1 cellular context compared by ENCODE assay signal in the genomic region with DNA sequence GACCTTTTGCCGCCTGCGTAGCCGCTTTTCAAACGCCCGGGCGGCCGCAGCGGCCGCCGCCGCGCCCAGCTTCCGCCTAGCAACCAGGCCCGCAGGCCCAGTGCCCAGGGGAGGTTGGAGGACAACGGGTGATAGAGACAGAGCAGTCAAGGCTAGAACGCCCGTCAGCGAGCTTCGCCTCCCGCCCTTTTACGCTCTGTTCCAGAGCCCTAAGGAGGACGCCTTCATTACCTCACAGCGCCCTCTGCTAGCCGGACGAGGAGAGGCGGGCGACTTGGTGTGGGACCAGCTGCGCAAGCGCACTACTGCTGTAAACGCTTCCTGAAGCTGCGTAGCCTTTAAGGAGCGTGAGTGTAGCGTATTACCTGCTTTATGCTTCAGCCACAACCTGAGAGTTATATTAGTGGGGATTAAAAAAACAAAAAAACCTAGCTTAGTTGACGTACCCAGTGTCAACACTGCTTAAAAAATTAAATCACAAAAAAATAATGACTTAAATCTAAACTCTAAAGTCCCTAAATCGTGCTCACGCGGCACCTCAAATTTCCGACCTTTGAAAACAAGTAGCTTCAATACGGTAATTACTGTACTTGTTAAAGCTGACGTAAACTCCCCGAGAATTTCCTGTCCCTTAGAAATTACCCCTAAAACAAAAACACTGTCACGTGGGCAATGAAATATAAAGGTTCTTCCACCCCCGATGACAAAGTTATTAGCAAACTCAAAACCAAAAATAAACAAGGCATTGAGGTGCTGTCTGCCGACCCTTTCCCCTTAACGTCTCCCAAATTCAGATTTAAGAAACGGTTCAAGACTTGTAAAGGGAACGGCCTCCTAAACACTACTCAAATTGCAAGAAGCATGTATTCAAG.
A peak's percentile ranks its signal among the peaks of the same experiment; 100 is the strongest.
TF ChIP-seq lines count a peak whose summit lies in the region.

Gene CEP120 (minus strand): TSS at position 126 of the 872 bp plus-strand sequence. CDS start 405 bp downstream, outside the sequence.

TF ChIP-seq in HEK293, 187 proteins besides CTCF, POLR2A, EP300 and RAD21 (continued from another document and continues in another):
- TF ChIP-seq PRDM4 (tag by site-specific recombination; IDR thresholded peaks at IDR 0.05): 0 out of 2 replicates have a peak, but pooled peaks have one; percentile 42
- 0 out of 2 replicates have a peak, but pooled peaks have one; percentile 31 for TF ChIP-seq FEZF1 (tag by site-specific recombination; IDR thresholded peaks at IDR 0.05)
- TF ChIP-seq, protein P1, sequence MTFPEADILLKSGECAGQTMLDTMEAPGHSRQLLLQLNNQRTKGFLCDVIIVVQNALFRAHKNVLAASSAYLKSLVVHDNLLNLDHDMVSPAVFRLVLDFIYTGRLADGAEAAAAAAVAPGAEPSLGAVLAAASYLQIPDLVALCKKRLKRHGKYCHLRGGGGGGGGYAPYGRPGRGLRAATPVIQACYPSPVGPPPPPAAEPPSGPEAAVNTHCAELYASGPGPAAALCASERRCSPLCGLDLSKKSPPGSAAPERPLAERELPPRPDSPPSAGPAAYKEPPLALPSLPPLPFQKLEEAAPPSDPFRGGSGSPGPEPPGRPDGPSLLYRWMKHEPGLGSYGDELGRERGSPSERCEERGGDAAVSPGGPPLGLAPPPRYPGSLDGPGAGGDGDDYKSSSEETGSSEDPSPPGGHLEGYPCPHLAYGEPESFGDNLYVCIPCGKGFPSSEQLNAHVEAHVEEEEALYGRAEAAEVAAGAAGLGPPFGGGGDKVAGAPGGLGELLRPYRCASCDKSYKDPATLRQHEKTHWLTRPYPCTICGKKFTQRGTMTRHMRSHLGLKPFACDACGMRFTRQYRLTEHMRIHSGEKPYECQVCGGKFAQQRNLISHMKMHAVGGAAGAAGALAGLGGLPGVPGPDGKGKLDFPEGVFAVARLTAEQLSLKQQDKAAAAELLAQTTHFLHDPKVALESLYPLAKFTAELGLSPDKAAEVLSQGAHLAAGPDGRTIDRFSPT (tag by site-specific recombination; IDR thresholded peaks at IDR 0.05): no peak
- no peak; the same call in 1 of the 2 replicates for TF ChIP-seq GFI1B (tag by site-specific recombination; IDR thresholded peaks at IDR 0.05)
- TF ChIP-seq MYNN (tag by site-specific recombination; IDR thresholded peaks at IDR 0.05; ENCODE audit: borderline replicate concordance): no peak
- no peak for TF ChIP-seq ZNF155 (tag by site-specific recombination; IDR thresholded peaks at IDR 0.05)
- TF ChIP-seq PRDM10 (tag by site-specific recombination; IDR thresholded peaks at IDR 0.05): peak; percentile 70
- no peak for TF ChIP-seq ZNF707 (tag by site-specific recombination; IDR thresholded peaks at IDR 0.05)
- TF ChIP-seq ZNF701 (tag by site-specific recombination; IDR thresholded peaks at IDR 0.05): no peak
- TF ChIP-seq ZNF433 (tag by site-specific recombination; IDR thresholded peaks at IDR 0.05; ENCODE audit: low read depth): no peak
- peak; percentile 87 for TF ChIP-seq ZNF600 (tag by site-specific recombination; IDR thresholded peaks at IDR 0.05)
- TF ChIP-seq INSM2 (tag by site-specific recombination; IDR thresholded peaks at IDR 0.05): no peak; the same call in 1 of the 2 replicates
- peak; percentile 11; the same call in 1 of the 2 replicates for TF ChIP-seq OVOL3 (tag by site-specific recombination; IDR thresholded peaks at IDR 0.05)
- peak; percentile 41; the same call in 1 of the 2 replicates for TF ChIP-seq ZNF2 (tag by site-specific recombination; IDR thresholded peaks at IDR 0.05)
- peak; percentile 57 for TF ChIP-seq ZBTB17 (tag by site-specific recombination; IDR thresholded peaks at IDR 0.05)
- no peak for TF ChIP-seq ZNF529 (tag by site-specific recombination; IDR thresholded peaks at IDR 0.05; ENCODE audit: insufficient replicate concordance)
- TF ChIP-seq ZNF391 (tag by site-specific recombination; IDR thresholded peaks at IDR 0.05; ENCODE audit: borderline replicate concordance, low read depth): no peak; the same call in 1 of the 2 replicates
- no peak for TF ChIP-seq ZNF354C (tag by site-specific recombination; IDR thresholded peaks at IDR 0.05; ENCODE audit: borderline replicate concordance, low read depth)
- TF ChIP-seq OSR2 (tag by site-specific recombination; IDR thresholded peaks at IDR 0.05): peak; percentile 76
- TF ChIP-seq ZBTB7A (tag by site-specific recombination; IDR thresholded peaks at IDR 0.05; ENCODE audit: low read depth): no peak
- 0 out of 2 replicates have a peak, but pooled peaks have one; percentile 60 for TF ChIP-seq HOXD13 (CRISPR knock-in tag; IDR thresholded peaks at IDR 0.05; ENCODE audit: borderline replicate concordance)
- TF ChIP-seq ZBTB8A (tag by site-specific recombination; IDR thresholded peaks at IDR 0.05): peak; percentile 100
- TF ChIP-seq ZNF223 (tag by site-specific recombination; IDR thresholded peaks at IDR 0.05): no peak
- no peak for TF ChIP-seq ZNF596 (tag by site-specific recombination; IDR thresholded peaks at IDR 0.05)
- TF ChIP-seq ZNF202 (tag by site-specific recombination; IDR thresholded peaks at IDR 0.05; ENCODE audit: borderline replicate concordance): no peak
- TF ChIP-seq ZNF837 (tag by site-specific recombination; IDR thresholded peaks at IDR 0.05): no peak
- no peak for TF ChIP-seq ZNF19 (tag by site-specific recombination; IDR thresholded peaks at IDR 0.05; ENCODE audit: low read depth)
- TF ChIP-seq ZNF174 (tag by site-specific recombination; IDR thresholded peaks at IDR 0.05): no peak
- TF ChIP-seq ZNF561 (tag by site-specific recombination; IDR thresholded peaks at IDR 0.05; ENCODE audit: borderline replicate concordance): no peak; the same call in 1 of the 2 replicates
- TF ChIP-seq ZNF449 (tag by site-specific recombination; IDR thresholded peaks at IDR 0.05): peak; percentile 53; the same call in 1 of the 2 replicates
- TF ChIP-seq ZNF114 (tag by site-specific recombination; IDR thresholded peaks at IDR 0.05): no peak
- TF ChIP-seq ZNF585B (tag by site-specific recombination; IDR thresholded peaks at IDR 0.05): no peak
- TF ChIP-seq ZNF670 (tag by site-specific recombination; IDR thresholded peaks at IDR 0.05; ENCODE audit: low read depth): no peak
- TF ChIP-seq ZNF398 (tag by site-specific recombination; IDR thresholded peaks at IDR 0.05): peak; percentile 60
- no peak for TF ChIP-seq ZNF23 (tag by site-specific recombination; IDR thresholded peaks at IDR 0.05; ENCODE audit: borderline replicate concordance)
- TF ChIP-seq ZNF843 (tag by site-specific recombination; IDR thresholded peaks at IDR 0.05): peak; percentile 33; the same call in 1 of the 2 replicates
- TF ChIP-seq ZNF501 (tag by site-specific recombination; IDR thresholded peaks at IDR 0.05): peak; percentile 84
- no peak for TF ChIP-seq ZNF48 (tag by site-specific recombination; IDR thresholded peaks at IDR 0.05)
- no peak for TF ChIP-seq PRDM1 (tag by site-specific recombination; IDR thresholded peaks at IDR 0.05)
- peak; percentile 30; the same call in 1 of the 2 replicates for TF ChIP-seq ZNF184 (tag by site-specific recombination; IDR thresholded peaks at IDR 0.05)
- TF ChIP-seq TRIM28 (IDR thresholded peaks at IDR 0.05; ENCODE audit: borderline replicate concordance, low read length): peak; percentile 90
- no peak for TF ChIP-seq ZNF776 (tag by site-specific recombination; IDR thresholded peaks at IDR 0.05; ENCODE audit: borderline replicate concordance)
- peak; percentile 56; the same call in 1 of the 2 replicates for TF ChIP-seq ZNF558 (tag by site-specific recombination; IDR thresholded peaks at IDR 0.05)
- TF ChIP-seq ZNF664 (tag by site-specific recombination; IDR thresholded peaks at IDR 0.05): 0 out of 2 replicates have a peak, but pooled peaks have one; percentile 16
- peak; percentile 45; the same call in 1 of the 2 replicates for TF ChIP-seq ZFP69B (tag by site-specific recombination; IDR thresholded peaks at IDR 0.05)
- peak; percentile 81 for TF ChIP-seq ZEB2 (tag by site-specific recombination; IDR thresholded peaks at IDR 0.05)
- 0 out of 2 replicates have a peak, but pooled peaks have one; percentile 12 for TF ChIP-seq KLF16 (tag by site-specific recombination; IDR thresholded peaks at IDR 0.05)
- TF ChIP-seq MEIS1 (CRISPR knock-in tag; IDR thresholded peaks at IDR 0.05; ENCODE audit: borderline replicate concordance): no peak
